In the genomic region with DNA sequence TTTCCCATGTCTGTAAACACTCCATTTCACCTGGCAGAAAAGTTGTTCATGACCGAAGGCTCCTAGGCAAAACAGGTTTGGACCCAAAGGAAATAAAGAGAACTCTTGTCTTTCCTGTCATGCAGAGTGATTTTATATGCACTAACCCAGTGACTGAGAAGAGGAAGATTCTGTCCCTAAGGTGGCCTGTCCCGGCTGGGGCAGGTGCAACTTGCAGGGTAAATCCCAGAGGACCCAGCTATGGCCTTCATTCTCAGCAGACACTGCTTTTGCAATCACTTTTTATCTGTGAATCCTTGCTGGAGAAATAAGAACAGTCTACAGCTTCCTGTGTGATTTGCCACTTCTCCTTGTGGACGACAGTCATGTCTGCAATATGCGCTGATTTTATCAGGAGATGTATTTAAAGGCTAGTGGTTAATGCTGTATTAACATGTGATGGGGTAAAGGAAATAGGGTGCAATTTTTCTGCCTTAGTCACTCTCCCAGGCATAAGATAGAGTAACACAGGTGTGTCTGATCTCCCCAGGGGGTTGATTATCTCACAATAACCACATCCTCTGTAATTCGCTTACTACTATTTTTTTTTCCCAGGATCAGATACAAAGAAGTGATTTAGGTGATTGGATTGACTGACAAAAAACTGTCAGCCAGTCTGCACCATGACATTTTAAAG, we compare ENCODE assay signal across 12 cellular contexts.
DNase-seq lines count a peak whose midpoint lies in the region; TF ChIP-seq lines count a peak whose summit lies in the region.
"Had no signal": no experiment of that assay in that cellular context is flagged by ENCODE, and none has a peak within 500 bp of the region (broad histone marks: within the 10 kb centered on the region; RNA-seq: fewer than 3 reads in every experiment).

No MANE protein-coding gene starts in this region.

- no peak overlapping the region for H3K27ac Mint-ChIP-seq in activated T-helper 2 cell treated with anti-CD3 and anti-CD28 coated beads, Interferon-gamma antibody, Interleukin-2, Interleukin-4, amounts not matched to agents 10 μg/mL and 5 μg/mL and 100 μg/mL, durations not matched to agents 14 hours and 24 hours and 36 hours

- no peaks in the 10 kb centered on the region for H3K27me3 Mint-ChIP-seq in activated T-helper 2 cell treated with anti-CD3 and anti-CD28 coated beads, Interferon-gamma antibody, Interleukin-2, Interleukin-4, amounts not matched to agents 10 μg/mL and 5 μg/mL and 100 μg/mL, durations not matched to agents 14 hours and 24 hours and 36 hours (ENCODE audit: low read depth)

- TF ChIP-seq POLR2A in NB4 (IDR thresholded peaks at IDR 0.05; ENCODE audit: extremely low read depth, insufficient read length): no peak

- no peaks in the 10 kb centered on the region for H3K36me3 Mint-ChIP-seq in activated T-helper 2 cell treated with anti-CD3 and anti-CD28 coated beads, Interferon-gamma antibody, Interleukin-2, Interleukin-4, amounts not matched to agents 10 μg/mL and 5 μg/mL and 100 μg/mL, durations not matched to agents 14 hours and 24 hours and 36 hours (ENCODE audit: low read depth)

- DNase-seq in GM12865 (ENCODE audit: low read depth): peak; percentile 56
- DNase-seq in NB4 (ENCODE audit: low read depth): peak; percentile 1
- DNase-seq in SW 1271 (lab: John Stamatoyannopoulos, UW): peak; percentile 81 to 97
- peak; percentile 97 for DNase-seq in kidney tubule cell (ENCODE audit: low spot score)
- no peak for DNase-seq in activated T-cell treated with anti-CD3 and anti-CD28 coated beads, Interleukin-2, amount 50 U/mL, for 1 hour
- no peak for DNase-seq in central memory CD4-positive, alpha-beta T cell
- DNase-seq in CD1c-positive myeloid dendritic cell (ENCODE audit: extremely low spot score): no peak
- no peak for DNase-seq in activated T-helper 2 cell treated with anti-CD3 and anti-CD28 coated beads, Interferon-gamma antibody, Interleukin-2, Interleukin-4, amounts not matched to agents 10 μg/mL and 5 μg/mL and 100 μg/mL, durations not matched to agents 14 hours and 24 hours and 36 hours (ENCODE audit: low spot score)
- DNase-seq: activated CD4-positive, alpha-beta T cell treated with anti-CD3 and anti-CD28 coated beads for 4 hours; head of caudate nucleus; right lobe of liver had no signal

- peaks cover 24% of the 10 kb centered on the region for H3K9me3 Mint-ChIP-seq in activated T-helper 2 cell treated with anti-CD3 and anti-CD28 coated beads, Interferon-gamma antibody, Interleukin-2, Interleukin-4, amounts not matched to agents 10 μg/mL and 5 μg/mL and 100 μg/mL, durations not matched to agents 14 hours and 24 hours and 36 hours

- no peak overlapping the region for H3K4me3 Mint-ChIP-seq in activated T-helper 2 cell treated with anti-CD3 and anti-CD28 coated beads, Interferon-gamma antibody, Interleukin-2, Interleukin-4, amounts not matched to agents 10 μg/mL and 5 μg/mL and 100 μg/mL, durations not matched to agents 14 hours and 24 hours and 36 hours (ENCODE audit: low read depth)

- TF ChIP-seq CTCF in GM12865 (IDR thresholded peaks at IDR 0.05; ENCODE audit: insufficient read depth, low read depth, low read length, missing control alignments) (no peak), NB4 (IDR thresholded peaks at IDR 0.05; ENCODE audit: low read depth, low read length) (no peak)

- H3K4me3 ChIP-seq in GM12865 (ENCODE audit: low read depth, low read length) (no peak overlapping the region), NB4 (ENCODE audit: low read depth, low read length) (no peak overlapping the region)
- H3K4me3 ChIP-seq: right lobe of liver, tibial nerve had no signal

- H3K4me1 Mint-ChIP-seq in activated T-helper 2 cell treated with anti-CD3 and anti-CD28 coated beads, Interferon-gamma antibody, Interleukin-2, Interleukin-4, amounts not matched to agents 10 μg/mL and 5 μg/mL and 100 μg/mL, durations not matched to agents 14 hours and 24 hours and 36 hours (ENCODE audit: low read depth): no peaks in the 10 kb centered on the region

- intact Hi-C loops in activated T-helper 2 cell treated with anti-CD3 and anti-CD28 coated beads, Interferon-gamma antibody, Interleukin-2, Interleukin-4, amounts not matched to agents 10 μg/mL and 5 μg/mL and 100 μg/mL, durations not matched to agents 14 hours and 24 hours and 36 hours (cut with micrococcal nuclease): no loop called here

Comparison
In these comparisons a context has a peak if more than half of its experiments do, and no peak if none do; other contexts are left out.
1. DNase-seq: peak in GM12865 (single experiment), NB4 (single experiment), SW 1271 (2 of 2) and kidney tubule cell (single experiment); none in activated T-cell treated with anti-CD3 and anti-CD28 coated beads, Interleukin-2, amount 50 U/mL, for 1 hour (single experiment), central memory CD4-positive, alpha-beta T cell (single experiment), CD1c-positive myeloid dendritic cell (single experiment) and activated T-helper 2 cell treated with anti-CD3 and anti-CD28 coated beads, Interferon-gamma antibody, Interleukin-2, Interleukin-4, amounts not matched to agents 10 μg/mL and 5 μg/mL and 100 μg/mL, durations not matched to agents 14 hours and 24 hours and 36 hours (single experiment).